Comparison of ENCODE assay signal across 22 cellular contexts in genomic region chr12:62891805-62892549, GRCh38. TPM values are rescaled to one million over a fixed set of nuclear protein-coding genes. Genes with fewer than 3 reads are reported as not detected.
DNase-seq lines count a peak whose midpoint lies in the region; ATAC-seq, FAIRE-seq and TF ChIP-seq lines count a peak whose summit lies in the region.
"Had no signal": no experiment of that assay in that cellular context is flagged by ENCODE, and none has a peak within 500 bp of the region (broad histone marks: within the 10 kb centered on the region; RNA-seq: fewer than 3 reads in every experiment).

No MANE protein-coding gene starts in this region.

- TF ChIP-seq EP300 in HepG2 (IDR thresholded peaks at IDR 0.05; ENCODE audit: low read depth in 2 of 2, low read length in 2 of 2): peak in 1 of 2 experiments; percentile 95; a peak in 3 of 4 replicates
- peak; percentile 77; the same call in 1 of the 2 replicates for TF ChIP-seq EP300 in HepG2 (CRISPR knock-in tag; IDR thresholded peaks at IDR 0.05; ENCODE audit: borderline replicate concordance)

- peak; percentile 97 for DNase-seq in HepG2 (ENCODE audit: low spot score)
- DNase-seq in right lobe of liver: no peak
- DNase-seq in kidney glomerular epithelial cell (lab: John Stamatoyannopoulos, UW): peak; percentile 40
- DNase-seq in NOMO-1 treated with DMSO at 0.1 percent for 48 hours (lab: John Stamatoyannopoulos, UW; ENCODE audit: unreplicated experiment): no peak
- no peak for DNase-seq in mammary epithelial cell
- no peak for DNase-seq in prostate gland (ENCODE audit: low spot score)
- DNase-seq in testis: no peak
- DNase-seq: activated CD4-positive, alpha-beta T cell treated with anti-CD3 and anti-CD28 coated beads, Interleukin-2, amount 10 ng/mL, durations not matched to agents 24 days and 14 days; activated effector memory CD4-positive, alpha-beta T cell treated with Interleukin-2 at 50 U/mL for 16 hours; glutamatergic neuron; left ventricle myocardium superior; NCI-H1436; NCI-H526; Right ventricle myocardium superior; stimulated activated CD4-positive, alpha-beta T cell treated with anti-CD3 and anti-CD28 coated beads, Interleukin-4, amount 100 ng/mL, for 4 hours had no signal

- TF ChIP-seq CTCF in HepG2 (CRISPR knock-in tag; IDR thresholded peaks at IDR 0.05) (no peak), right lobe of liver (IDR thresholded peaks at IDR 0.05) (no peak), Loucy (conservative IDR thresholded peaks at IDR 0.05; ENCODE audit: low read length) (no peak), mammary epithelial cell (conservative IDR thresholded peaks at IDR 0.05 in 1 of 2, IDR thresholded peaks at IDR 0.05 in 1 of 2; ENCODE audit: extremely low read depth in 1 of 2, insufficient read depth in 1 of 2, low read depth in 1 of 2, low read length in 2 of 2) (no peak), prostate gland (IDR thresholded peaks at IDR 0.05) (no peak), testis (IDR thresholded peaks at IDR 0.05) (no peak)

- ATAC-seq in HepG2: peak; percentile 93
- no peak for ATAC-seq in right lobe of liver
- ATAC-seq: left ventricle myocardium superior had no signal

- H3K4me1 ChIP-seq in HepG2 (ENCODE audit: insufficient read depth, low read length) (peaks cover 74% of the 10 kb centered on the region), right lobe of liver (peaks cover 0 to 6% (median 0%) of the 10 kb centered on the region in 4 donors), Loucy (ENCODE audit: insufficient read depth, low read length, poor library complexity, severe bottlenecking) (peaks cover 33% of the 10 kb centered on the region), mammary epithelial cell (ENCODE audit: insufficient read depth, low read length) (no peaks in the 10 kb centered on the region), prostate gland (replicated peaks) (no peaks in the 10 kb centered on the region), testis (no peaks in the 10 kb centered on the region)
- H3K4me1 ChIP-seq: breast epithelium had no signal

- peaks cover 79% of the 10 kb centered on the region for H3K79me2 ChIP-seq in HepG2 (ENCODE audit: insufficient read depth, low read length)
- H3K79me2 ChIP-seq in Loucy (ENCODE audit: insufficient read depth, low read length): peaks cover 77% of the 10 kb centered on the region
- H3K79me2 ChIP-seq in mammary epithelial cell (ENCODE audit: insufficient read depth, low read length): no peaks in the 10 kb centered on the region

- H3K27me3 ChIP-seq in HepG2 (ENCODE audit: control insufficient read depth in 1 of 2, insufficient read depth in 2 of 2, low read length in 2 of 2): no peaks in the 10 kb centered on the region
- no peaks in the 10 kb centered on the region for H3K27me3 ChIP-seq in right lobe of liver
- no peaks in the 10 kb centered on the region for H3K27me3 ChIP-seq in Loucy (ENCODE audit: insufficient read depth, low read length, poor library complexity, severe bottlenecking)
- peaks cover 6% of the 10 kb centered on the region for H3K27me3 ChIP-seq in mammary epithelial cell (ENCODE audit: insufficient read depth, low read length)
- H3K27me3 ChIP-seq in prostate gland (replicated peaks; ENCODE audit: insufficient read depth): no peaks in the 10 kb centered on the region
- H3K27me3 ChIP-seq in testis: no peaks in the 10 kb centered on the region
- H3K27me3 ChIP-seq: breast epithelium had no signal

- no peak for TF ChIP-seq POLR2A in HepG2 (IDR thresholded peaks at IDR 0.05; ENCODE audit: insufficient read depth in 1 of 2, low read depth in 2 of 2, low read length in 2 of 2)
- TF ChIP-seq POLR2A in right lobe of liver (IDR thresholded peaks at IDR 0.05): no peak
- TF ChIP-seq POLR2A in prostate gland (IDR thresholded peaks at IDR 0.05): no peak
- no peak for TF ChIP-seq POLR2A in testis (IDR thresholded peaks at IDR 0.05)

- in situ Hi-C loops in HepG2 (cut with HindIII; ENCODE audit: extremely low pct_ligation_motif_present, low pct_unique_long_range_greater_than_20kb): no loop called here
- in situ Hi-C loops in mammary epithelial cell (cut with MboI; ENCODE audit: low sequenced_read_pairs in 2 of 2): no loop called here

- peak; percentile 71 for FAIRE-seq in HepG2 (lab: Jason Lieb, UNC)
- FAIRE-seq: A204.1, endometrium, GM19239, H1 had no signal

- H3K27ac ChIP-seq in HepG2 (ENCODE audit: extremely low read length, insufficient read depth, low read length) (peak overlapping the region; percentile 96), right lobe of liver (no peak overlapping the region), mammary epithelial cell (ENCODE audit: insufficient read depth, low read depth, low read length) (no peak overlapping the region), prostate gland (no peak overlapping the region), testis (no peak overlapping the region)
- H3K27ac ChIP-seq: breast epithelium, coronary artery had no signal

- peak overlapping the region in 2 of 3 experiments; percentile 15 to 19; a peak in 1 of 6 replicates for H3K4me3 ChIP-seq in HepG2 (replicated peaks in 1 of 3; ENCODE audit: insufficient read depth in 1 of 3, low read depth in 2 of 3, low read length in 3 of 3)
- no peak overlapping the region for H3K4me3 ChIP-seq in right lobe of liver
- peak overlapping the region; percentile 37 for H3K4me3 ChIP-seq in Loucy (ENCODE audit: low read length, poor library complexity, severe bottlenecking)
- no peak overlapping the region for H3K4me3 ChIP-seq in mammary epithelial cell (replicated peaks in 1 of 3; ENCODE audit: insufficient read depth in 1 of 3, low read depth in 2 of 3, low read length in 3 of 3)
- no peak overlapping the region for H3K4me3 ChIP-seq in prostate gland
- no peak overlapping the region for H3K4me3 ChIP-seq in testis
- H3K4me3 ChIP-seq: breast epithelium, coronary artery had no signal

- H4K20me1 ChIP-seq in HepG2 (ENCODE audit: insufficient read depth, low read length) (no peaks in the 10 kb centered on the region), Loucy (ENCODE audit: insufficient read depth, low read length, poor library complexity, severe bottlenecking) (no peaks in the 10 kb centered on the region), mammary epithelial cell (ENCODE audit: insufficient read depth, low read length) (no peaks in the 10 kb centered on the region)

- H2AFZ ChIP-seq in HepG2 (ENCODE audit: low read length): no peak overlapping the region
- H2AFZ ChIP-seq in Loucy (ENCODE audit: low read length): no peak overlapping the region
- H2AFZ ChIP-seq in mammary epithelial cell (ENCODE audit: low read depth, low read length): no peak overlapping the region

- no peak for TF ChIP-seq RAD21 in HepG2 (CRISPR knock-in tag; IDR thresholded peaks at IDR 0.05)

- CTCF ChIA-PET in HepG2 (lab: Yijun Ruan, JAX; ENCODE audit: low intra/inter-chr PET ratio, low total read pairs) (no interaction called here), mammary epithelial cell (lab: Charles Lee; ENCODE audit: low non-redundant PET) (no interaction called here)

- dilution Hi-C loops in mammary epithelial cell (cut with HindIII; ENCODE audit: low sequenced_read_pairs): no loop called here

- H3F3A ChIP-seq in Loucy (ENCODE audit: low read depth): peaks cover 17% of the 10 kb centered on the region

- peak overlapping the region; percentile 86 for H3K4me2 ChIP-seq in HepG2 (ENCODE audit: low read depth, low read length)
- peak overlapping the region; percentile 81 for H3K4me2 ChIP-seq in Loucy (ENCODE audit: low read depth, low read length, poor library complexity, severe bottlenecking)
- H3K4me2 ChIP-seq in mammary epithelial cell (ENCODE audit: insufficient read depth, low read depth, low read length): no peak overlapping the region

- H3K9ac ChIP-seq in HepG2 (ENCODE audit: insufficient read depth, low read depth, low read length): peak overlapping the region; percentile 69
- peak overlapping the region; percentile 39 for H3K9ac ChIP-seq in Loucy (ENCODE audit: low read depth, low read length, poor library complexity, severe bottlenecking)
- no peak overlapping the region for H3K9ac ChIP-seq in mammary epithelial cell (ENCODE audit: insufficient read depth, low read length)

- POLR2A ChIA-PET in HepG2 (lab: Yijun Ruan, JAX): interaction anchor here (0.8 to 2.2 kb wide), 5 partner anchors 8 to 289 kb away, joined by 3 to 13 read pairs (median 4); partner anchors contain the start of gene PPM1H

- 3% methylated on average over 5 of the region's 5 CpGs for WGBS in HepG2 (ENCODE audit: low lambda C conversion rate)
- 59% methylated on average over 5 of the region's 5 CpGs for WGBS in right lobe of liver (ENCODE audit: insufficient coverage, low coverage, low lambda C conversion rate, missing lambda C conversion rate)
- whole genome bisulfite sequencing in mammary epithelial cell (ENCODE audit: low coverage, missing lambda C conversion rate): 60% methylated on average over 5 of the region's 5 CpGs
- 39% methylated on average over 5 of the region's 5 CpGs for WGBS in prostate gland
- WGBS in testis, 2 donors: 85 to 87% methylated on average over 5 of the region's 5 CpGs

- H3K9me3 ChIP-seq in HepG2 (ENCODE audit: low read length): no peaks in the 10 kb centered on the region
- H3K9me3 ChIP-seq in right lobe of liver: no peaks in the 10 kb centered on the region
- no peaks in the 10 kb centered on the region for H3K9me3 ChIP-seq in Loucy (ENCODE audit: insufficient read depth, low read depth, low read length)
- no peaks in the 10 kb centered on the region for H3K9me3 ChIP-seq in mammary epithelial cell (replicated peaks; ENCODE audit: insufficient read depth, low read length)
- H3K9me3 ChIP-seq in prostate gland: no peaks in the 10 kb centered on the region
- no peaks in the 10 kb centered on the region for H3K9me3 ChIP-seq in testis
- H3K9me3 ChIP-seq: breast epithelium had no signal

- H3K9me2 ChIP-seq in Loucy (replicated peaks; ENCODE audit: low read depth, low read length): no peaks in the 10 kb centered on the region

- intact Hi-C loops in HepG2 (cut with micrococcal nuclease; ENCODE audit: unreplicated experiment): loop anchor here (1.0 to 5.0 kb wide), 4 partner anchors 8 to 75 kb away; no protein-coding TSS in a partner anchor
- intact Hi-C loops in right lobe of liver (cut with DNase I): no loop called here
- intact Hi-C loops in mammary epithelial cell (cut with micrococcal nuclease): no loop called here
- intact Hi-C loops in prostate gland (cut with DNase I): no loop called here
- intact Hi-C loops in testis (cut with DNase I; ENCODE audit: low total_unique reads): no loop called here

- BruUV-seq in HepG2 (replicated peaks; lab: Mats Ljungman, UMichigan) (TSS peak; percentile 28), mammary epithelial cell (replicated peaks; lab: Mats Ljungman, UMichigan) (no TSS peak)

- H3K36me3 ChIP-seq in HepG2 (replicated peaks in 1 of 2; ENCODE audit: control insufficient read depth in 1 of 2, insufficient read depth in 2 of 2, low read length in 2 of 2) (peaks cover 0 to 5% of the 10 kb centered on the region in 2 experiments; a peak in 1 of 5 replicates), right lobe of liver (no peaks in the 10 kb centered on the region), Loucy (ENCODE audit: insufficient read depth, low read length) (no peaks in the 10 kb centered on the region), mammary epithelial cell (ENCODE audit: insufficient read depth, low read length) (no peaks in the 10 kb centered on the region), prostate gland (no peaks in the 10 kb centered on the region), testis (ENCODE audit: low read depth, missing control alignments) (no peaks in the 10 kb centered on the region)
- H3K36me3 ChIP-seq: breast epithelium had no signal

RNA-seq across cellular contexts. Expression of gene PPM1H, which starts 43.0 kb away (rescaled TPM):
- 38.1 and 42.0 TPM in 2 replicates for total RNA-seq in HepG2 (2016; rRNA removed; fragmentation: Illumina TruSeq; extraction: Trizol)
- total RNA-seq in HepG2 (2016; cell fraction: cytosol; rRNA removed; fragmentation: Illumina TruSeq; extraction: Trizol; ENCODE audit: low read depth): 3.3 and 5.2 TPM in 2 replicates
- 35.2 and 37.3 TPM in 2 replicates for total RNA-seq in HepG2 (2016; cell fraction: insoluble cytoplasmic fraction; rRNA removed; fragmentation: Illumina TruSeq; extraction: Trizol)
- total RNA-seq in HepG2 (2016; cell fraction: membrane; rRNA removed; fragmentation: Illumina TruSeq; extraction: Trizol): 19.9 and 22.6 TPM in 2 replicates
- total RNA-seq in HepG2 (2016; cell fraction: nucleus; rRNA removed; fragmentation: Illumina TruSeq; extraction: Trizol): 29.6 and 34.5 TPM in 2 replicates
- 16.9 and 29.1 TPM in 2 replicates for polyA plus RNA-seq in HepG2 (2011; rRNA removed)
- polyA plus RNA-seq in HepG2 (2011; cell fraction: cytosol; rRNA removed): 19.3 and 19.9 TPM in 2 replicates
- 19.8 and 26.0 TPM in 2 replicates for polyA plus RNA-seq in HepG2 (2011; cell fraction: nucleus; rRNA removed)
- polyA plus RNA-seq in HepG2 (2012): 9.9 and 26.1 TPM in 2 replicates
- polyA plus RNA-seq in HepG2 (2016; cell fraction: cytosol; fragmentation: Illumina TruSeq; extraction: Trizol; ENCODE audit: low read depth): 1.6 and 1.8 TPM in 2 replicates
- polyA plus RNA-seq in HepG2 (2016; cell fraction: insoluble cytoplasmic fraction; fragmentation: Illumina TruSeq; extraction: Trizol; ENCODE audit: low read depth): 32.1 and 32.9 TPM in 2 replicates
- 8.9 and 10.6 TPM in 2 replicates for polyA plus RNA-seq in HepG2 (2016; cell fraction: membrane; fragmentation: Illumina TruSeq; extraction: Trizol; ENCODE audit: low read depth)
- 24.8 and 26.5 TPM in 2 replicates for polyA plus RNA-seq in HepG2 (2016; cell fraction: nucleus; fragmentation: Illumina TruSeq; extraction: Trizol; ENCODE audit: insufficient read depth, low read depth)
- polyA minus RNA-seq in HepG2 (2011; rRNA and poly(A)+ RNA removed; ENCODE audit: low replicate concordance): 8.3 and 68.0 TPM in 2 replicates
- 32.6 and 42.5 TPM in 2 replicates for polyA minus RNA-seq in HepG2 (2011; cell fraction: cytosol; rRNA and poly(A)+ RNA removed)
- 39.3 and 42.1 TPM in 2 replicates for polyA minus RNA-seq in HepG2 (2011; cell fraction: nucleus; rRNA and poly(A)+ RNA removed)
- total RNA-seq in right lobe of liver: 1 to 10 TPM; 3.8 to 9.2 (median 6.5) TPM
- 1 to 10 TPM in 1 of 2 donors, under 1 TPM in 1; 0.28 to 1.3 TPM for total RNA-seq in mammary epithelial cell
- polyA plus RNA-seq in mammary epithelial cell: 0.02 TPM
- not detected for polyA minus RNA-seq in mammary epithelial cell
- 10 to 100 TPM; 27.0 to 46.9 TPM for total RNA-seq in prostate gland
- 1 to 10 TPM; 2.5 to 9.1 TPM for total RNA-seq in testis
- 2.7 TPM for polyA plus RNA-seq in testis (ENCODE audit: insufficient read depth, low read depth, low replicate concordance)
- total RNA-seq: activated CD4-positive, alpha-beta T cell treated with anti-CD3 and anti-CD28 coated beads, Interleukin-2, amount 10 ng/mL, durations not matched to agents 24 days and 14 days had no signal

Comparison
In these comparisons a context has a peak if more than half of its experiments do, and no peak if none do; other contexts are left out.
1. DNase-seq: peak in HepG2 (single experiment) and kidney glomerular epithelial cell (single experiment); none in right lobe of liver (0 of 3), NOMO-1 treated with DMSO at 0.1 percent for 48 hours (single experiment), mammary epithelial cell (single experiment), prostate gland (single experiment) and testis (single experiment).
2. H3K4me3 ChIP-seq: peak in HepG2 (2 of 3) and Loucy (single experiment); none in right lobe of liver (0 of 3), mammary epithelial cell (0 of 3), prostate gland (0 of 2) and testis (0 of 2).